ENCODE assay signal across 8 cellular contexts in genomic region chr12:111446044-111446581, GRCh38. TPM values are rescaled to one million over a fixed set of nuclear protein-coding genes. Genes with fewer than 3 reads are reported as not detected.
DNase-seq lines count a peak whose midpoint lies in the region; ATAC-seq and TF ChIP-seq lines count a peak whose summit lies in the region.

No MANE protein-coding gene starts in this region.

- H3K27ac Mint-ChIP-seq in mesothelial cell of epicardium: peak overlapping the region; percentile 58

- no peaks in the 10 kb centered on the region for H3K27me3 Mint-ChIP-seq in mesothelial cell of epicardium (ENCODE audit: low read depth)

- DNase-seq in ELR (ENCODE audit: low read depth) (peak; percentile 40), NCI-H146 (lab: John Stamatoyannopoulos, UW) (peak; percentile 86), cerebellar cortex (ENCODE audit: low spot score) (peak; percentile 71), mesothelial cell of epicardium (ENCODE audit: low spot score in 2 of 2, unreplicated experiment in 2 of 2) (peak in 1 of 2 experiments; percentile 9), NCI-H128 (lab: John Stamatoyannopoulos, UW; ENCODE audit: unreplicated experiment) (no peak)

- H3K36me3 Mint-ChIP-seq in mesothelial cell of epicardium: peaks cover 37% of the 10 kb centered on the region

- TF ChIP-seq CTCF in mesothelial cell of epicardium (IDR thresholded peaks at IDR 0.05; ENCODE audit: unreplicated experiment): no peak

- H3K4me3 Mint-ChIP-seq in mesothelial cell of epicardium: no peak overlapping the region

- peaks cover 2% of the 10 kb centered on the region for H3K4me1 Mint-ChIP-seq in mesothelial cell of epicardium

- ATAC-seq in HG03095 (IDR thresholded peaks at IDR 0.05; ENCODE audit: unreplicated experiment) (no peak), HG02642 (IDR thresholded peaks at IDR 0.05; ENCODE audit: poor library complexity, unreplicated experiment) (no peak), GM18858 (IDR thresholded peaks at IDR 0.05; ENCODE audit: unreplicated experiment) (no peak)

- H3K9me3 Mint-ChIP-seq in mesothelial cell of epicardium: no peaks in the 10 kb centered on the region

RNA-seq across cellular contexts. Expression of gene SH2B3, which starts 40.4 kb away (rescaled TPM):
- 1.6 to 2.1 TPM (median 1.7 TPM) in 3 replicates for total RNA-seq in mesothelial cell of epicardium
